ENCODE assay signal across 1 cellular context in genomic region chr7:106598663-106599342, GRCh38.
TF ChIP-seq lines count a peak whose summit lies in the region.

No MANE protein-coding gene starts in this region.

TF ChIP-seq in HepG2, 621 proteins besides CTCF, POLR2A, EP300 and RAD21 (continued from another document and continues in another):
- TF ChIP-seq E2F1 (CRISPR knock-in tag; IDR thresholded peaks at IDR 0.05) (no peak), CAMTA2 (CRISPR knock-in tag; IDR thresholded peaks at IDR 0.05; ENCODE audit: borderline replicate concordance) (no peak), THYN1 (CRISPR knock-in tag; IDR thresholded peaks at IDR 0.05; ENCODE audit: borderline replicate concordance, low read depth) (no peak), ATM (IDR thresholded peaks at IDR 0.05; ENCODE audit: borderline replicate concordance) (no peak), BCL3 (CRISPR knock-in tag; IDR thresholded peaks at IDR 0.05) (no peak), JUN (CRISPR knock-in tag; IDR thresholded peaks at IDR 0.05) (no peak), PTBP1 (IDR thresholded peaks at IDR 0.05; ENCODE audit: low read depth, low read length, poor library complexity, severe bottlenecking) (no peak), MEF2D (CRISPR knock-in tag; IDR thresholded peaks at IDR 0.05) (no peak), GABPB1 (CRISPR knock-in tag; IDR thresholded peaks at IDR 0.05) (peak; percentile 44; the same call in 1 of the 2 replicates), XBP1 (CRISPR knock-in tag; IDR thresholded peaks at IDR 0.05) (no peak), NFE2L1 (CRISPR knock-in tag; IDR thresholded peaks at IDR 0.05; ENCODE audit: borderline replicate concordance) (no peak), ELF4 (CRISPR knock-in tag; IDR thresholded peaks at IDR 0.05; ENCODE audit: borderline replicate concordance) (no peak), JARID2 (CRISPR knock-in tag; IDR thresholded peaks at IDR 0.05; ENCODE audit: insufficient replicate concordance) (no peak), GATAD1 (CRISPR knock-in tag; IDR thresholded peaks at IDR 0.05) (no peak), ZFYVE20 (CRISPR knock-in tag; IDR thresholded peaks at IDR 0.05; ENCODE audit: borderline replicate concordance, low read depth) (no peak), ZNF660 (CRISPR knock-in tag; IDR thresholded peaks at IDR 0.05; ENCODE audit: borderline replicate concordance, low read depth) (no peak), RFX5 (IDR thresholded peaks at IDR 0.05; ENCODE audit: low read depth, low read length) (peak; percentile 94), CHD2 (IDR thresholded peaks at IDR 0.05; ENCODE audit: low read depth, low read length) (peak; percentile 82), ZNF7 (CRISPR knock-in tag; IDR thresholded peaks at IDR 0.05) (no peak), PREB (CRISPR knock-in tag; IDR thresholded peaks at IDR 0.05) (no peak), GLMP (CRISPR knock-in tag; IDR thresholded peaks at IDR 0.05; ENCODE audit: borderline replicate concordance) (no peak), MLX (CRISPR knock-in tag; IDR thresholded peaks at IDR 0.05) (no peak), ZBED4 (CRISPR knock-in tag; IDR thresholded peaks at IDR 0.05; ENCODE audit: borderline replicate concordance) (no peak), BRF2 (CRISPR knock-in tag; IDR thresholded peaks at IDR 0.05) (no peak), ELF1 (CRISPR knock-in tag; IDR thresholded peaks at IDR 0.05) (peak; percentile 48), IRX3 (CRISPR knock-in tag; IDR thresholded peaks at IDR 0.05; ENCODE audit: borderline replicate concordance, low read depth) (no peak), PHB2 (IDR thresholded peaks at IDR 0.05; ENCODE audit: partially characterized antibody) (no peak), GABPA (IDR thresholded peaks at IDR 0.05; ENCODE audit: low read depth, low read length) (no peak), GABPA (CRISPR knock-in tag; IDR thresholded peaks at IDR 0.05; ENCODE audit: low read depth) (peak; percentile 59; the same call in 1 of the 2 replicates), ZNF883 (CRISPR knock-in tag; IDR thresholded peaks at IDR 0.05; ENCODE audit: not compliant biosample characterization) (no peak), TEAD2 (CRISPR knock-in tag; IDR thresholded peaks at IDR 0.05) (no peak), HOXA9 (CRISPR knock-in tag; IDR thresholded peaks at IDR 0.05; ENCODE audit: borderline replicate concordance) (no peak), POGK (CRISPR knock-in tag; conservative IDR thresholded peaks at IDR 0.05) (no peak), RELA (CRISPR knock-in tag; IDR thresholded peaks at IDR 0.05) (no peak), ZNF138 (CRISPR knock-in tag; IDR thresholded peaks at IDR 0.05; ENCODE audit: low read depth) (no peak), ZNF589 (CRISPR knock-in tag; conservative IDR thresholded peaks at IDR 0.05) (no peak), NR2C2 (CRISPR knock-in tag; IDR thresholded peaks at IDR 0.05; ENCODE audit: borderline replicate concordance) (no peak), ZXDC (CRISPR knock-in tag; IDR thresholded peaks at IDR 0.05) (no peak), ZNF766 (CRISPR knock-in tag; IDR thresholded peaks at IDR 0.05; ENCODE audit: borderline replicate concordance) (no peak), ZNF3 (CRISPR knock-in tag; IDR thresholded peaks at IDR 0.05) (no peak), ZNF367 (CRISPR knock-in tag; IDR thresholded peaks at IDR 0.05; ENCODE audit: borderline replicate concordance) (no peak), DMTF1 (CRISPR knock-in tag; IDR thresholded peaks at IDR 0.05) (no peak), KDM5A (IDR thresholded peaks at IDR 0.05; ENCODE audit: borderline replicate concordance, low read length) (no peak), SNAI1 (CRISPR knock-in tag; IDR thresholded peaks at IDR 0.05; ENCODE audit: borderline replicate concordance) (no peak), HDAC6 (IDR thresholded peaks at IDR 0.05; ENCODE audit: low read depth, low read length) (no peak), HMGXB4 (CRISPR knock-in tag; IDR thresholded peaks at IDR 0.05; ENCODE audit: borderline replicate concordance in 1 of 2, low read depth in 1 of 2) (no peak), ZNF34 (CRISPR knock-in tag; IDR thresholded peaks at IDR 0.05; ENCODE audit: borderline replicate concordance) (no peak)
